ENCODE assay signal across 2 cellular contexts in the genomic region with DNA sequence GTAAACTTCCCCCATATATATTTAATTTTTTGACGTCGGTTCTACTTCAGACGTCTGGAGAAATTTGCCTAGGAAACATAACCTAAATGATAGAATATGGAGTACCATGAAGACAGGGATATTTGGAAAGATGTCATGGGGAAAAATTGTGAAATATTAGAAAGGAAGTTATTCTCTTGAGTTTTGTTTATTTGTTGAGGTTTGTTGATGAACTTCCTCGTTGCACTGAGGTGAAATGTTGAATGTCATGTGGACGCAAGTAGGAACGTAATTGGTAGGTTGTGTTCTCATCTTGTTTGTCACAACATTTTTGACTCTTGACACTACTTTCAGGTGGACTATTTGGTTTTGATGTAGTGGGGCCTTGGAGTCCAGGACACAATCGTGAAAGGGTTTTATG.
TF ChIP-seq lines count a peak whose summit lies in the region.

No MANE protein-coding gene starts in this region.

TF ChIP-seq in H1, 55 proteins besides CTCF, POLR2A, EP300 and RAD21 (continued from another document):
- TF ChIP-seq JUN (IDR thresholded peaks at IDR 0.05; ENCODE audit: low read depth, low read length) (no peak), RFX5 (IDR thresholded peaks at IDR 0.05; ENCODE audit: borderline replicate concordance, low read depth, low read length) (no peak), SAP30 (IDR thresholded peaks at IDR 0.05; ENCODE audit: insufficient read depth, insufficient replicate concordance, low read length) (no peak)

TF ChIP-seq in neural cell, 6 proteins besides CTCF, POLR2A, EP300 and RAD21:
- TF ChIP-seq, protein P1, sequence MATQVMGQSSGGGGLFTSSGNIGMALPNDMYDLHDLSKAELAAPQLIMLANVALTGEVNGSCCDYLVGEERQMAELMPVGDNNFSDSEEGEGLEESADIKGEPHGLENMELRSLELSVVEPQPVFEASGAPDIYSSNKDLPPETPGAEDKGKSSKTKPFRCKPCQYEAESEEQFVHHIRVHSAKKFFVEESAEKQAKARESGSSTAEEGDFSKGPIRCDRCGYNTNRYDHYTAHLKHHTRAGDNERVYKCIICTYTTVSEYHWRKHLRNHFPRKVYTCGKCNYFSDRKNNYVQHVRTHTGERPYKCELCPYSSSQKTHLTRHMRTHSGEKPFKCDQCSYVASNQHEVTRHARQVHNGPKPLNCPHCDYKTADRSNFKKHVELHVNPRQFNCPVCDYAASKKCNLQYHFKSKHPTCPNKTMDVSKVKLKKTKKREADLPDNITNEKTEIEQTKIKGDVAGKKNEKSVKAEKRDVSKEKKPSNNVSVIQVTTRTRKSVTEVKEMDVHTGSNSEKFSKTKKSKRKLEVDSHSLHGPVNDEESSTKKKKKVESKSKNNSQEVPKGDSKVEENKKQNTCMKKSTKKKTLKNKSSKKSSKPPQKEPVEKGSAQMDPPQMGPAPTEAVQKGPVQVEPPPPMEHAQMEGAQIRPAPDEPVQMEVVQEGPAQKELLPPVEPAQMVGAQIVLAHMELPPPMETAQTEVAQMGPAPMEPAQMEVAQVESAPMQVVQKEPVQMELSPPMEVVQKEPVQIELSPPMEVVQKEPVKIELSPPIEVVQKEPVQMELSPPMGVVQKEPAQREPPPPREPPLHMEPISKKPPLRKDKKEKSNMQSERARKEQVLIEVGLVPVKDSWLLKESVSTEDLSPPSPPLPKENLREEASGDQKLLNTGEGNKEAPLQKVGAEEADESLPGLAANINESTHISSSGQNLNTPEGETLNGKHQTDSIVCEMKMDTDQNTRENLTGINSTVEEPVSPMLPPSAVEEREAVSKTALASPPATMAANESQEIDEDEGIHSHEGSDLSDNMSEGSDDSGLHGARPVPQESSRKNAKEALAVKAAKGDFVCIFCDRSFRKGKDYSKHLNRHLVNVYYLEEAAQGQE (IDR thresholded peaks at IDR 0.05; ENCODE audit: borderline replicate concordance) = no peak
- TF ChIP-seq MXI1 (conservative IDR thresholded peaks at IDR 0.05; ENCODE audit: poor library complexity, severe bottlenecking) = no peak
- TF ChIP-seq EZH2 (IDR thresholded peaks at IDR 0.05; ENCODE audit: borderline replicate concordance, insufficient read depth, low read length, poor library complexity, severe bottlenecking) = no peak
- no peak for TF ChIP-seq POLR2AphosphoS5 (IDR thresholded peaks at IDR 0.05)
- TF ChIP-seq SMC3 (conservative IDR thresholded peaks at IDR 0.05; ENCODE audit: poor library complexity) = no peak
- no peak for TF ChIP-seq TAF1 (IDR thresholded peaks at IDR 0.05; ENCODE audit: low read depth)
